ENCODE assay signal across 8 cellular contexts in the genomic region with DNA sequence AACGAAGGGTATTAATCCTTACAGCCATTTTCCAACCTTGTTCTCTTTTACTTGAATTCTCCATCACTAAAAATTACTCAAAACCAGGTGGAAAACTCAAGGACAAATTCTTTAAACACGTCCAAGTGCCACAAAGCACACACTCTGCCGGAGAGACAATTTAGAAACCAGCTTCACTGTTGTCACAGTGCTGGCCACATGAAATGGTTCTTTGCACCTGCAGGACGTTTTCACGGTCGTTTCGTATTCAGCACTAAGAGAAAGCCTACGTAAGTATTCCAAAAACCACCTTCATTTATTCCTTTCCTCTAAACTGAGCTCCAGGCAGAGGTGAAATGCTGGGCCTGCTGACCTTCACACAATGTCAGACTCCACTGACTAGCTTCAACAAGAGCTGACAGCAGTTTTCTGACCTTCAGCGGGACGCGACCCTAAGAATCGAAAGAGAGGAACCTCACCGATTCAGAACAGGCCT. TPM values are rescaled to one million over a fixed set of nuclear protein-coding genes. Genes with fewer than 3 reads are reported as not detected.
DNase-seq lines count a peak whose midpoint lies in the region; ATAC-seq and TF ChIP-seq lines count a peak whose summit lies in the region.

No MANE protein-coding gene starts in this region.

- H3K27me3 Mint-ChIP-seq in activated naive CD8-positive, alpha-beta T cell treated with anti-CD3 and anti-CD28 coated beads, Interleukin-2, amount 10 ng/mL, durations not matched to agents 7 days and 5 days = no peaks in the 10 kb centered on the region
- no peaks in the 10 kb centered on the region for H3K27me3 Mint-ChIP-seq in stimulated activated naive CD8-positive, alpha-beta T cell treated with anti-CD3 and anti-CD28 coated beads, Interleukin-15, amount 100 ng/mL, for 72 hours

- peak overlapping the region; percentile 89 for H3K4me3 ChIP-seq in BE2C (ENCODE audit: low read depth, low read length)
- peak overlapping the region; percentile 97 for H3K4me3 ChIP-seq in iPS-18c (ENCODE audit: insufficient read depth, low read depth, low read length)

- H3K4me1 ChIP-seq in BE2C = no peaks in the 10 kb centered on the region

- no peak for TF ChIP-seq CTCF in BE2C (IDR thresholded peaks at IDR 0.05; ENCODE audit: low read depth, low read length)

- H3K36me3 ChIP-seq in BE2C = peaks cover 18% of the 10 kb centered on the region

- H3K9me3 ChIP-seq in BE2C (no peaks in the 10 kb centered on the region), iPS-18c (ENCODE audit: control insufficient read depth, insufficient read depth, low read length) (no peaks in the 10 kb centered on the region)

- ATAC-seq in GM19467 (IDR thresholded peaks at IDR 0.05; ENCODE audit: unreplicated experiment) = peak; percentile 11
- peak; percentile 3 for ATAC-seq in HG03521 (IDR thresholded peaks at IDR 0.05; ENCODE audit: unreplicated experiment)
- peak; percentile 20 for ATAC-seq in activated naive CD8-positive, alpha-beta T cell treated with anti-CD3 and anti-CD28 coated beads, Interleukin-2, amount 10 ng/mL, durations not matched to agents 7 days and 5 days (ENCODE audit: low read depth)
- ATAC-seq in stimulated activated naive CD8-positive, alpha-beta T cell treated with anti-CD3 and anti-CD28 coated beads, Interleukin-15, amount 100 ng/mL, for 72 hours = peak; percentile 12

- no peaks in the 10 kb centered on the region for H3K27me3 ChIP-seq in BE2C

- H3K36me3 Mint-ChIP-seq in activated naive CD8-positive, alpha-beta T cell treated with anti-CD3 and anti-CD28 coated beads, Interleukin-2, amount 10 ng/mL, durations not matched to agents 7 days and 5 days = peaks cover 9% of the 10 kb centered on the region

- DNase-seq in BE2C (no peak), H4 (ENCODE audit: low spot score) (no peak), GF-D8 (lab: John Stamatoyannopoulos, UW) (no peak)
- no peak for DNase-seq in activated naive CD8-positive, alpha-beta T cell treated with anti-CD3 and anti-CD28 coated beads, Interleukin-2, amount 10 ng/mL, durations not matched to agents 7 days and 5 days
- no peak for DNase-seq in stimulated activated naive CD8-positive, alpha-beta T cell treated with anti-CD3 and anti-CD28 coated beads, Interleukin-15, amount 100 ng/mL, for 72 hours

- POLR2A ChIA-PET in activated naive CD8-positive, alpha-beta T cell treated with anti-CD3 and anti-CD28 coated beads, Interleukin-2, amount 10 ng/mL, durations not matched to agents 7 days and 5 days (lab: Charles Lee) = interaction anchor here (0.6 to 1.3 kb wide), 7 partner anchors 10 to 410 kb away, joined by 3 to 6 read pairs (median 5); a partner anchor contains a TSS

- peaks cover 21% of the 10 kb centered on the region for H3K4me1 Mint-ChIP-seq in activated naive CD8-positive, alpha-beta T cell treated with anti-CD3 and anti-CD28 coated beads, Interleukin-2, amount 10 ng/mL, durations not matched to agents 7 days and 5 days
- peaks cover 26% of the 10 kb centered on the region for H3K4me1 Mint-ChIP-seq in stimulated activated naive CD8-positive, alpha-beta T cell treated with anti-CD3 and anti-CD28 coated beads, Interleukin-15, amount 100 ng/mL, for 72 hours

- peak overlapping the region; percentile 98 for H3K27ac Mint-ChIP-seq in activated naive CD8-positive, alpha-beta T cell treated with anti-CD3 and anti-CD28 coated beads, Interleukin-2, amount 10 ng/mL, durations not matched to agents 7 days and 5 days
- H3K27ac Mint-ChIP-seq in stimulated activated naive CD8-positive, alpha-beta T cell treated with anti-CD3 and anti-CD28 coated beads, Interleukin-15, amount 100 ng/mL, for 72 hours = peak overlapping the region; percentile 99 to 100

- H3K9me3 Mint-ChIP-seq in activated naive CD8-positive, alpha-beta T cell treated with anti-CD3 and anti-CD28 coated beads, Interleukin-2, amount 10 ng/mL, durations not matched to agents 7 days and 5 days = no peaks in the 10 kb centered on the region
- no peaks in the 10 kb centered on the region for H3K9me3 Mint-ChIP-seq in stimulated activated naive CD8-positive, alpha-beta T cell treated with anti-CD3 and anti-CD28 coated beads, Interleukin-15, amount 100 ng/mL, for 72 hours

- peak overlapping the region; percentile 96 for H3K4me3 Mint-ChIP-seq in activated naive CD8-positive, alpha-beta T cell treated with anti-CD3 and anti-CD28 coated beads, Interleukin-2, amount 10 ng/mL, durations not matched to agents 7 days and 5 days
- peak overlapping the region; percentile 92 to 97 for H3K4me3 Mint-ChIP-seq in stimulated activated naive CD8-positive, alpha-beta T cell treated with anti-CD3 and anti-CD28 coated beads, Interleukin-15, amount 100 ng/mL, for 72 hours

RNA-seq across cellular contexts. Expression of a gene that starts 0.7 kb away (rescaled TPM):
- polyA plus RNA-seq in BE2C (2012; ENCODE audit: insufficient read depth, insufficient read length, low read depth) = 344 TPM
- total RNA-seq in activated naive CD8-positive, alpha-beta T cell treated with anti-CD3 and anti-CD28 coated beads, Interleukin-2, amount 10 ng/mL, durations not matched to agents 7 days and 5 days = 100 to 1,000 TPM; 284 to 285 TPM
- 836 and 860 TPM in 2 replicates for total RNA-seq in H4 (2014; rRNA removed; shearing (Covaris generic))

RNA-seq across cellular contexts. Expression of a gene that starts 6.8 kb away (rescaled TPM):
- 12.7 TPM for polyA plus RNA-seq in BE2C (2012; ENCODE audit: insufficient read depth, insufficient read length, low read depth)
- 10 to 100 TPM; 41.0 to 49.4 TPM for total RNA-seq in activated naive CD8-positive, alpha-beta T cell treated with anti-CD3 and anti-CD28 coated beads, Interleukin-2, amount 10 ng/mL, durations not matched to agents 7 days and 5 days
- total RNA-seq in H4 (2014; rRNA removed; shearing (Covaris generic)) = 129 and 133 TPM in 2 replicates

RNA-seq across cellular contexts. Expression of a gene that starts 25.4 kb away (rescaled TPM):
- polyA plus RNA-seq in BE2C (2012; ENCODE audit: insufficient read depth, insufficient read length, low read depth) = 0.15 TPM
- total RNA-seq in activated naive CD8-positive, alpha-beta T cell treated with anti-CD3 and anti-CD28 coated beads, Interleukin-2, amount 10 ng/mL, durations not matched to agents 7 days and 5 days = 10 to 100 TPM; 12.6 to 12.9 TPM
- total RNA-seq in H4 (2014; rRNA removed; shearing (Covaris generic)) = 0.08 TPM in 1 of 2 replicates, not detected in the other

Comparison
In these comparisons a context has a peak if more than half of its experiments do, and no peak if none do; other contexts are left out.
1. RNA of a gene that starts 25.4 kb away (total RNA-seq): 12.6 to 12.9 TPM in activated naive CD8-positive, alpha-beta T cell treated with anti-CD3 and anti-CD28 coated beads, Interleukin-2, amount 10 ng/mL, durations not matched to agents 7 days and 5 days; 0.08 TPM in H4; every median in the first group is over 10 times any median in the second.
2. Peak in every context shown above with its lines, with median percentiles within 50 percentile points of each other: ATAC-seq.